9 cellular contexts compared by ENCODE assay signal in the genomic region with DNA sequence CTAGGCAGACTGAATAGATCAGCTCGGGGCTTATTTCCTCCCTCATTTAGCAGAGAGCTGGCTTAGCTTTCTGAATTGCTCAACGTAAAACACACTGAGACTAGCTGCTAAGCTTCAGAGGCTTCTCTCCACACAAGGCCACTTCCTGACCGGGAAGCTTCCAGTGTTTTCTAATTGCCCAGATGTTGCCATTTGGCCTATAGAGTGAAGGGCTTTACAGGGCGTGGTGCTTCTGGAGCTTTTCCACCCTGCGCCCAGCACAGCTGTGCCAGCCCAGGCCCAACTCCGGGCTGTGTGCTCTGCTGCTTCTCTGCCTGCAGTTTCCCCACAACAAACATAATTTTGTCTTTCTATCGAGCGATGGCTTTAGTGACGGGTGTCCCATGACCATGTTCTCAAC. TPM values are rescaled to one million over a fixed set of nuclear protein-coding genes. Genes with fewer than 3 reads are reported as not detected.
A peak's percentile ranks its signal among the peaks of the same experiment; 100 is the strongest.
DNase-seq lines count a peak whose midpoint lies in the region; ATAC-seq and TF ChIP-seq lines count a peak whose summit lies in the region.
"Had no signal": no experiment of that assay in that cellular context is flagged by ENCODE, and none has a peak within 500 bp of the region (broad histone marks: within the 10 kb centered on the region; RNA-seq: fewer than 3 reads in every experiment).

No MANE protein-coding gene starts in this region.

- peaks cover 12% of the 10 kb centered on the region for H3K9me1 ChIP-seq in IMR-90 (ENCODE audit: insufficient read depth, low read length)

- H2BK5ac ChIP-seq in IMR-90 (ENCODE audit: low read depth, low read length, poor library complexity, severe bottlenecking) = peak overlapping the region; percentile 22

- peaks cover 2% of the 10 kb centered on the region; the same call in 1 of the 2 replicates for H3K27me3 ChIP-seq in ACC112 (ENCODE audit: insufficient read depth, low read length)
- H3K27me3 ChIP-seq in IMR-90 (ENCODE audit: control insufficient read depth, insufficient read depth, low read length) = no peaks in the 10 kb centered on the region; the same call in 1 of the 2 replicates

- no TSS peak for BruUV-seq in IMR-90 (replicated peaks; lab: Mats Ljungman, UMichigan)

- peak overlapping the region; percentile 3; the same call in 1 of the 2 replicates for H3K9ac ChIP-seq in IMR-90 (ENCODE audit: low read depth, low read length)

- peaks cover 11% of the 10 kb centered on the region for H3K27me3 Mint-ChIP-seq in nephron (ENCODE audit: low read depth)

- H3K56ac ChIP-seq in IMR-90 (ENCODE audit: extremely low read depth, insufficient read depth, low read length) = no peak overlapping the region

- H4K20me1 ChIP-seq in IMR-90 (ENCODE audit: insufficient read depth, low read length) = no peaks in the 10 kb centered on the region

- WGBS in IMR-90 (ENCODE audit: extremely low coverage in 2 of 2, insufficient read length in 1 of 2), 2 experiments = 45% methylated on average over 3 of the region's 9 CpGs; no CpG with 5 or more reads in 1 of the 2 experiments

- H4K5ac ChIP-seq in IMR-90 (ENCODE audit: low read depth, low read length) = peak overlapping the region; percentile 90

- H3K4me1 Mint-ChIP-seq in nephron = peaks cover 46% of the 10 kb centered on the region

- POLR2A ChIA-PET in IMR-90 (lab: Charles Lee; ENCODE audit: unreplicated experiment) = interaction anchor here (0.6 kb wide), 1 partner anchor 141 kb away, joined by 13 read pairs; no protein-coding TSS in a partner anchor

- peak overlapping the region; percentile 84; the same call in 1 of the 2 replicates for H3K14ac ChIP-seq in IMR-90 (replicated peaks; ENCODE audit: low read depth, low read length)

- H3K79me1 ChIP-seq in IMR-90 (ENCODE audit: low read depth in 1 of 2, low read length in 2 of 2) = no peaks in the 10 kb centered on the region

- intact Hi-C loops in IMR-90 (cut with micrococcal nuclease) = loop anchor here (5.0 kb wide), 1 partner anchor 62 kb away; a partner anchor contains a TSS

- H2AK5ac ChIP-seq in IMR-90 (ENCODE audit: low read depth, low read length) = peak overlapping the region; percentile 36; the same call in 1 of the 2 replicates

- no peak overlapping the region for H2AK9ac ChIP-seq in IMR-90 (replicated peaks; ENCODE audit: low read depth, low read length, poor library complexity)

- CTCF ChIA-PET in IMR-90 (lab: Yijun Ruan, JAX) = interaction anchor here (0.8 to 2.5 kb wide), 5 partner anchors 90 to 153 kb away, joined by 3 to 49 read pairs (median 6); no protein-coding TSS in a partner anchor

- peak overlapping the region; percentile 40; the same call in 1 of the 3 replicates for H2BK15ac ChIP-seq in IMR-90 (ENCODE audit: low read depth, low read length)

- no peaks in the 10 kb centered on the region for H3K36me3 Mint-ChIP-seq in nephron (ENCODE audit: low read depth)

- peaks cover 23% of the 10 kb centered on the region for H3K4me1 ChIP-seq in ACC112 (ENCODE audit: control insufficient read depth, insufficient read depth, low read length, unreplicated experiment)
- H3K4me1 ChIP-seq in IMR-90 (ENCODE audit: control insufficient read depth, insufficient read depth, low read length) = peaks cover 24% of the 10 kb centered on the region

- H2BK20ac ChIP-seq in IMR-90 (ENCODE audit: low read depth, low read length) = peak overlapping the region; percentile 57

- H3K18ac ChIP-seq in IMR-90 (ENCODE audit: low read depth, low read length) = peak overlapping the region; percentile 80

- H3K4ac ChIP-seq in IMR-90 (ENCODE audit: low read depth, low read length) = peak overlapping the region; percentile 85

- H3K79me2 ChIP-seq in ACC112 (ENCODE audit: control insufficient read depth, insufficient read depth, low read length, unreplicated experiment) = no peaks in the 10 kb centered on the region

- H3K9me3 ChIP-seq in IMR-90 (ENCODE audit: control insufficient read depth, insufficient read depth, low read length) = no peaks in the 10 kb centered on the region

- H2AFZ ChIP-seq in ACC112 (ENCODE audit: low read length, unreplicated experiment) (peak overlapping the region; percentile 80), IMR-90 (replicated peaks; ENCODE audit: low read length, poor library complexity) (peak overlapping the region; percentile 75)

- no peak overlapping the region for H3K4me2 ChIP-seq in IMR-90 (ENCODE audit: low read depth, low read length)

- DNase-seq in IMR-90 = no peak
- peak; percentile 17 for DNase-seq in fibroblast of mammary gland (ENCODE audit: low read depth)
- no peak for DNase-seq in mesenteric fat pad (ENCODE audit: low spot score)
- no peak for DNase-seq in dedifferentiated amniotic fluid mesenchymal stem cell (ENCODE audit: extremely low spot score)
- DNase-seq: effector memory CD4-positive, alpha-beta T cell had no signal

- peak overlapping the region; percentile 89 for H4K91ac ChIP-seq in IMR-90 (ENCODE audit: insufficient read depth, low read depth, low read length)

- H3K27ac Mint-ChIP-seq in nephron = peak overlapping the region; percentile 93 to 98 (median 97)

- H3K9me3 Mint-ChIP-seq in nephron = no peaks in the 10 kb centered on the region

- no peak for TF ChIP-seq RAD21 in IMR-90 (IDR thresholded peaks at IDR 0.05; ENCODE audit: low read length)

- no peak for TF ChIP-seq CTCF in IMR-90 (conservative IDR thresholded peaks at IDR 0.05; ENCODE audit: low read depth, low read length)
- no peak for TF ChIP-seq CTCF in fibroblast of mammary gland (conservative IDR thresholded peaks at IDR 0.05; ENCODE audit: control insufficient read depth, insufficient read depth, low read depth, low read length)
- no peak for TF ChIP-seq CTCF in nephron (IDR thresholded peaks at IDR 0.05; ENCODE audit: unreplicated experiment in 3 of 3)

- H4K8ac ChIP-seq in IMR-90 (ENCODE audit: low read depth in 2 of 2, low read length in 2 of 2) = peak overlapping the region; percentile 45 to 77

- TF ChIP-seq POLR2A in IMR-90 (IDR thresholded peaks at IDR 0.05; ENCODE audit: low read depth, low read length) = no peak

- H3K27ac ChIP-seq in ACC112 (ENCODE audit: low read depth, low read length) = peak overlapping the region; percentile 7; the same call in 1 of the 2 replicates
- H3K27ac ChIP-seq in IMR-90 (ENCODE audit: insufficient read depth, low read length) = peak overlapping the region; percentile 14; the same call in 1 of the 2 replicates

- dilution Hi-C loops in IMR-90 (cut with HindIII; ENCODE audit: low sequenced_read_pairs, unreplicated experiment) = no loop called here

- H2BK120ac ChIP-seq in IMR-90 (ENCODE audit: low read depth, low read length) = peak overlapping the region; percentile 96

- in situ Hi-C loops in IMR-90 (cut with MboI; ENCODE audit: low sequenced_read_pairs) = no loop called here

- ATAC-seq in IMR-90 (ENCODE audit: low read depth) (no peak), HG02852 (IDR thresholded peaks at IDR 0.05; ENCODE audit: unreplicated experiment) (no peak), HG03521 (IDR thresholded peaks at IDR 0.05; ENCODE audit: unreplicated experiment) (no peak)

- no peaks in the 10 kb centered on the region for H3K36me3 ChIP-seq in ACC112 (ENCODE audit: insufficient read depth, low read length)
- H3K36me3 ChIP-seq in IMR-90 (ENCODE audit: control insufficient read depth, insufficient read depth, low read length) = no peaks in the 10 kb centered on the region

- peak overlapping the region; percentile 61 to 76 (median 69) for H3K4me3 Mint-ChIP-seq in nephron

- H3K4me3 ChIP-seq in ACC112 (ENCODE audit: low read depth, low read length) (no peak overlapping the region), IMR-90 (ENCODE audit: insufficient read depth, low read depth, low read length) (no peak overlapping the region), fibroblast of mammary gland (ENCODE audit: control insufficient read depth, low read depth, low read length) (no peak overlapping the region)

- peak overlapping the region; percentile 59; the same call in 1 of the 2 replicates for H3K23ac ChIP-seq in IMR-90 (ENCODE audit: low read depth, low read length)

TF ChIP-seq in IMR-90, 13 proteins besides CTCF, POLR2A, EP300 and RAD21:
- TF ChIP-seq SMC3 (IDR thresholded peaks at IDR 0.05; ENCODE audit: low read depth, low read length) (no peak), MAFK (IDR thresholded peaks at IDR 0.05; ENCODE audit: low read depth, low read length) (no peak), RCOR1 (IDR thresholded peaks at IDR 0.05; ENCODE audit: insufficient replicate concordance, low read length) (no peak), MXI1 (IDR thresholded peaks at IDR 0.05; ENCODE audit: borderline replicate concordance, low read depth, low read length) (no peak), CEBPB (IDR thresholded peaks at IDR 0.05; ENCODE audit: low read depth, low read length) (no peak), MAZ (IDR thresholded peaks at IDR 0.05; ENCODE audit: borderline replicate concordance, low read depth, low read length) (no peak), RFX5 (IDR thresholded peaks at IDR 0.05; ENCODE audit: low read depth, low read length) (no peak), NFE2L2 (IDR thresholded peaks at IDR 0.05; ENCODE audit: low read depth, low read length) (no peak), CHD1 (IDR thresholded peaks at IDR 0.05; ENCODE audit: low read depth, low read length) (no peak), FOS (IDR thresholded peaks at IDR 0.05; ENCODE audit: low read depth, low read length) (no peak), BHLHE40 (IDR thresholded peaks at IDR 0.05; ENCODE audit: low read depth, low read length) (no peak)
- TF ChIP-seq, protein P1, sequence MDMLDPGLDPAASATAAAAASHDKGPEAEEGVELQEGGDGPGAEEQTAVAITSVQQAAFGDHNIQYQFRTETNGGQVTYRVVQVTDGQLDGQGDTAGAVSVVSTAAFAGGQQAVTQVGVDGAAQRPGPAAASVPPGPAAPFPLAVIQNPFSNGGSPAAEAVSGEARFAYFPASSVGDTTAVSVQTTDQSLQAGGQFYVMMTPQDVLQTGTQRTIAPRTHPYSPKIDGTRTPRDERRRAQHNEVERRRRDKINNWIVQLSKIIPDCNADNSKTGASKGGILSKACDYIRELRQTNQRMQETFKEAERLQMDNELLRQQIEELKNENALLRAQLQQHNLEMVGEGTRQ (IDR thresholded peaks at IDR 0.05; ENCODE audit: low read depth, low read length) = no peak
- TF ChIP-seq, protein P2, sequence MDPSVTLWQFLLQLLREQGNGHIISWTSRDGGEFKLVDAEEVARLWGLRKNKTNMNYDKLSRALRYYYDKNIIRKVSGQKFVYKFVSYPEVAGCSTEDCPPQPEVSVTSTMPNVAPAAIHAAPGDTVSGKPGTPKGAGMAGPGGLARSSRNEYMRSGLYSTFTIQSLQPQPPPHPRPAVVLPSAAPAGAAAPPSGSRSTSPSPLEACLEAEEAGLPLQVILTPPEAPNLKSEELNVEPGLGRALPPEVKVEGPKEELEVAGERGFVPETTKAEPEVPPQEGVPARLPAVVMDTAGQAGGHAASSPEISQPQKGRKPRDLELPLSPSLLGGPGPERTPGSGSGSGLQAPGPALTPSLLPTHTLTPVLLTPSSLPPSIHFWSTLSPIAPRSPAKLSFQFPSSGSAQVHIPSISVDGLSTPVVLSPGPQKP (IDR thresholded peaks at IDR 0.05; ENCODE audit: borderline replicate concordance, low read depth, low read length) = no peak

RNA-seq across cellular contexts. Expression of a gene that starts 16.7 kb away (rescaled TPM):
- total RNA-seq in IMR-90 (2012; rRNA removed) (not detected in 2 replicates), mesenteric fat pad (not detected)
- not detected in 2 replicates for polyA plus RNA-seq in IMR-90 (2012; rRNA removed)
- polyA plus RNA-seq in IMR-90 (2012; cell fraction: cytosol; rRNA removed) = not detected in 2 replicates
- polyA plus RNA-seq in IMR-90 (2012; cell fraction: nucleus; rRNA removed; ENCODE audit: low replicate concordance) = not detected in 2 replicates
